In genomic region chr1:87826639-87827345, GRCh38 we compare ENCODE assay signal across 9 cellular contexts.
DNase-seq lines count a peak whose midpoint lies in the region; ATAC-seq, FAIRE-seq and TF ChIP-seq lines count a peak whose summit lies in the region.
"Had no signal": no experiment of that assay in that cellular context is flagged by ENCODE, and none has a peak within 500 bp of the region (broad histone marks: within the 10 kb centered on the region; RNA-seq: fewer than 3 reads in every experiment).

No MANE protein-coding gene starts in this region.

- H3K9me3 ChIP-seq in OCI-LY3 (ENCODE audit: insufficient read depth, low read length) (no peaks in the 10 kb centered on the region), small intestine (ENCODE audit: control insufficient read depth, low read depth) (no peaks in the 10 kb centered on the region)

- no peaks in the 10 kb centered on the region for H3K36me3 ChIP-seq in OCI-LY3 (replicated peaks; ENCODE audit: low read depth, low read length)
- no peaks in the 10 kb centered on the region for H3K36me3 ChIP-seq in small intestine (ENCODE audit: control insufficient read depth in 2 of 2, insufficient read depth in 2 of 2, low read length in 2 of 2)

- H3K4me1 ChIP-seq in OCI-LY3 (ENCODE audit: low read length) = peaks cover 26% of the 10 kb centered on the region
- no peaks in the 10 kb centered on the region for H3K4me1 ChIP-seq in small intestine (ENCODE audit: control insufficient read depth in 2 of 2, insufficient read depth in 1 of 2, low read depth in 1 of 2, low read length in 1 of 2)

- DNase-seq in fibroblast of pulmonary artery (ENCODE audit: low read depth) (peak; percentile 94), small intestine (peak; percentile 25), T1000 (lab: John Stamatoyannopoulos, UW) (no peak), NCI-H2081 treated with DMSO at 0.1 percent for 48 hours (lab: John Stamatoyannopoulos, UW) (no peak)
- no peak for DNase-seq in activated CD4-positive, alpha-beta memory T cell treated with anti-CD3 and anti-CD28 coated beads, Interleukin-2, amount 10 ng/mL, durations not matched to agents 7 days and 5 days

- WGBS in small intestine, 3 donors = 42 to 67% (median 67%) methylated on average over 7 of the region's 7 CpGs

- TF ChIP-seq CTCF in OCI-LY3 (IDR thresholded peaks at IDR 0.05; ENCODE audit: low read depth, low read length) (no peak), fibroblast of pulmonary artery (IDR thresholded peaks at IDR 0.05; ENCODE audit: low read length, missing control alignments) (no peak)

- H3K36me3 Mint-ChIP-seq in activated CD4-positive, alpha-beta memory T cell treated with anti-CD3 and anti-CD28 coated beads, Interleukin-2, amount 10 ng/mL, durations not matched to agents 7 days and 5 days (ENCODE audit: low read depth) = no peaks in the 10 kb centered on the region

- H2AFZ ChIP-seq in OCI-LY3 (ENCODE audit: low read depth, low read length) = peak overlapping the region; percentile 49; the same call in 1 of the 2 replicates

- H3K27me3 ChIP-seq in OCI-LY3 (ENCODE audit: low read depth, low read length) (no peaks in the 10 kb centered on the region), small intestine (ENCODE audit: control insufficient read depth in 2 of 2, insufficient read depth in 2 of 2, low read length in 2 of 2) (no peaks in the 10 kb centered on the region)

- H3K4me2 ChIP-seq in OCI-LY3 (ENCODE audit: low read length) = peak overlapping the region; percentile 29

- H3K27ac ChIP-seq in OCI-LY3 (ENCODE audit: low read length) = no peak overlapping the region
- peak overlapping the region in 1 of 2 donors; percentile 68 for H3K27ac ChIP-seq in small intestine (ENCODE audit: low read depth in 1 of 2, low read length in 1 of 2)

- no peaks in the 10 kb centered on the region for H4K20me1 ChIP-seq in OCI-LY3 (ENCODE audit: insufficient read depth, low read length)

- H3K9ac ChIP-seq in OCI-LY3 (ENCODE audit: low read length) = no peak overlapping the region

- FAIRE-seq in small intestine (lab: Jason Lieb, UNC) = no peak

- no peak overlapping the region for H3K4me3 Mint-ChIP-seq in activated CD4-positive, alpha-beta memory T cell treated with anti-CD3 and anti-CD28 coated beads, Interleukin-2, amount 10 ng/mL, durations not matched to agents 7 days and 5 days
- H3K4me3 Mint-ChIP-seq: neural crest cell had no signal

- H3K27me3 Mint-ChIP-seq in activated CD4-positive, alpha-beta memory T cell treated with anti-CD3 and anti-CD28 coated beads, Interleukin-2, amount 10 ng/mL, durations not matched to agents 7 days and 5 days = peaks cover 7% of the 10 kb centered on the region

- H3K4me1 Mint-ChIP-seq in activated CD4-positive, alpha-beta memory T cell treated with anti-CD3 and anti-CD28 coated beads, Interleukin-2, amount 10 ng/mL, durations not matched to agents 7 days and 5 days = no peaks in the 10 kb centered on the region

- no peaks in the 10 kb centered on the region for H3K9me3 Mint-ChIP-seq in activated CD4-positive, alpha-beta memory T cell treated with anti-CD3 and anti-CD28 coated beads, Interleukin-2, amount 10 ng/mL, durations not matched to agents 7 days and 5 days

- CTCF ChIA-PET in activated CD4-positive, alpha-beta memory T cell treated with anti-CD3 and anti-CD28 coated beads, Interleukin-2, amount 10 ng/mL, durations not matched to agents 7 days and 5 days (lab: Charles Lee) = no interaction called here

- ATAC-seq in GM18909 (IDR thresholded peaks at IDR 0.05; ENCODE audit: poor library complexity, unreplicated experiment) = peak; percentile 93
- peak; percentile 92 for ATAC-seq in HG02938 (IDR thresholded peaks at IDR 0.05; ENCODE audit: unreplicated experiment)

- no peak overlapping the region for H3K27ac Mint-ChIP-seq in activated CD4-positive, alpha-beta memory T cell treated with anti-CD3 and anti-CD28 coated beads, Interleukin-2, amount 10 ng/mL, durations not matched to agents 7 days and 5 days

- POLR2A ChIA-PET in activated CD4-positive, alpha-beta memory T cell treated with anti-CD3 and anti-CD28 coated beads, Interleukin-2, amount 10 ng/mL, durations not matched to agents 7 days and 5 days (lab: Charles Lee) = no interaction called here

- no peaks in the 10 kb centered on the region for H3K79me2 ChIP-seq in OCI-LY3 (ENCODE audit: low read length)

- no peak overlapping the region for H3K4me3 ChIP-seq in OCI-LY3 (ENCODE audit: low read length)
- peak overlapping the region; percentile 31 for H3K4me3 ChIP-seq in fibroblast of pulmonary artery (replicated peaks; ENCODE audit: low read depth, low read length)
- H3K4me3 ChIP-seq in small intestine (ENCODE audit: low read depth in 1 of 2, low read length in 2 of 2) = no peak overlapping the region

Comparison
In these comparisons a context has a peak if more than half of its experiments do, and no peak if none do; other contexts are left out.
1. DNase-seq: peak in fibroblast of pulmonary artery (single experiment) and small intestine (single experiment); none in T1000 (single experiment), activated CD4-positive, alpha-beta memory T cell treated with anti-CD3 and anti-CD28 coated beads, Interleukin-2, amount 10 ng/mL, durations not matched to agents 7 days and 5 days (single experiment) and NCI-H2081 treated with DMSO at 0.1 percent for 48 hours (single experiment).